Comparison of ENCODE assay signal across 9 cellular contexts in the genomic region with DNA sequence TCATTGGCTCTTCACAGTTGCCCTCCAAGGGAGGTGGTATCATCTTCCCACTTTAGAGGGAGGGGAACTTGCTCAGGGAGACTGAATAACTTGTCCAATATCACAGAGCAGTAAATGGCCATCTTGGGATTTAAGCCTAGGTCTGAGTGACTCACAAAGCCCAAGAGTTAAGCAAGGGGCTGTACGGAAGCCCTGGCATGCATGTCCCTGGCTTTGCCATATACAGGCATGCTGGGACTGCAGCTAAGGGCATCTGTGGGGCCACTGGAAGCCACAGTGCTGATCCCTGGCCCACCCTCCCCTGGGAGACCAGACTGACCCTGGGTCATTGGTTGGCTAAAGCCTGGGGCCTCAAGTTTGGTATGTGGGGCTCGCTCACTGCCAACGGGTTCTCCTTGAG. TPM values are rescaled to one million over a fixed set of nuclear protein-coding genes. Genes with fewer than 3 reads are reported as not detected.
A peak's percentile ranks its signal among the peaks of the same experiment; 100 is the strongest.
DNase-seq lines count a peak whose midpoint lies in the region; ATAC-seq and TF ChIP-seq lines count a peak whose summit lies in the region.
"Had no signal": no experiment of that assay in that cellular context is flagged by ENCODE, and none has a peak within 500 bp of the region (broad histone marks: within the 10 kb centered on the region; RNA-seq: fewer than 3 reads in every experiment).

No MANE protein-coding gene starts in this region.

- no peaks in the 10 kb centered on the region for H3K9me3 Mint-ChIP-seq in activated T-cell treated with anti-CD3 and anti-CD28 coated beads, Interleukin-2, amount 50 U/mL, for 72 hours
- H3K9me3 Mint-ChIP-seq in stimulated activated naive B cell treated with anti-CD40 and anti-IgM and Interleukin-4, amounts not matched to agents 10 μg/mL and 1 μg/mL and 100 μg/mL, for 72 hours: no peaks in the 10 kb centered on the region

- no peak for ATAC-seq in activated T-cell treated with anti-CD3 and anti-CD28 coated beads, Interleukin-2, amount 50 U/mL, for 72 hours (replicated peaks in 1 of 2)
- ATAC-seq in stimulated activated naive B cell treated with anti-CD40 and anti-IgM and Interleukin-4, amounts not matched to agents 10 μg/mL and 1 μg/mL and 100 μg/mL, for 72 hours (replicated peaks): no peak

- peak overlapping the region; percentile 95 for H3K27ac ChIP-seq in KOPT-K1 (ENCODE audit: low read depth, low read length, poor library complexity, severe bottlenecking)

- peaks cover 88% of the 10 kb centered on the region for H3K4me1 Mint-ChIP-seq in activated T-cell treated with anti-CD3 and anti-CD28 coated beads, Interleukin-2, amount 50 U/mL, for 72 hours (ENCODE audit: low read depth)
- peaks cover 64 to 95% of the 10 kb centered on the region in 2 donors for H3K4me1 Mint-ChIP-seq in stimulated activated naive B cell treated with anti-CD40 and anti-IgM and Interleukin-4, amounts not matched to agents 10 μg/mL and 1 μg/mL and 100 μg/mL, for 72 hours

- no peak for TF ChIP-seq CTCF in foreskin fibroblast (IDR thresholded peaks at IDR 0.05; ENCODE audit: low read depth, low read length)

- no peak for DNase-seq in activated T-cell treated with anti-CD3 and anti-CD28 coated beads, Interleukin-2, amount 50 U/mL, for 72 hours
- DNase-seq in foreskin fibroblast: peak; percentile 53 to 65
- DNase-seq in stimulated activated naive B cell treated with anti-CD40 and anti-IgM and Interleukin-4, amounts not matched to agents 10 μg/mL and 1 μg/mL and 100 μg/mL, for 72 hours: no peak
- no peak for DNase-seq in SIG-M5 treated with dmso at 0.1 percent for 504 hours (lab: John Stamatoyannopoulos, UW; ENCODE audit: unreplicated experiment)
- DNase-seq in C1 segment of cervical spinal cord (lab: John Stamatoyannopoulos, UW): no peak
- DNase-seq in NCI-H82 treated with DMSO at 0.1 percent for 48 hours (lab: John Stamatoyannopoulos, UW; ENCODE audit: unreplicated experiment): no peak
- no peak for DNase-seq in activated CD4-positive, CD25-positive, alpha-beta regulatory T cell treated with anti-CD3 and anti-CD28 coated beads, Interleukin-2, amount 50 U/mL, for 72 hours
- DNase-seq: NCI-H226 had no signal

- peak overlapping the region; percentile 87 to 95 for H3K4me3 Mint-ChIP-seq in activated T-cell treated with anti-CD3 and anti-CD28 coated beads, Interleukin-2, amount 50 U/mL, for 72 hours
- H3K4me3 Mint-ChIP-seq in stimulated activated naive B cell treated with anti-CD40 and anti-IgM and Interleukin-4, amounts not matched to agents 10 μg/mL and 1 μg/mL and 100 μg/mL, for 72 hours: no peak overlapping the region

- peaks cover 0 to 6% of the 10 kb centered on the region in 2 donors for H3K36me3 Mint-ChIP-seq in activated T-cell treated with anti-CD3 and anti-CD28 coated beads, Interleukin-2, amount 50 U/mL, for 72 hours (ENCODE audit: insufficient read depth in 2 of 2)
- H3K36me3 Mint-ChIP-seq in stimulated activated naive B cell treated with anti-CD40 and anti-IgM and Interleukin-4, amounts not matched to agents 10 μg/mL and 1 μg/mL and 100 μg/mL, for 72 hours: peaks cover 0 to 3% of the 10 kb centered on the region in 2 donors

- peak overlapping the region; percentile 93 for H3K27ac Mint-ChIP-seq in activated T-cell treated with anti-CD3 and anti-CD28 coated beads, Interleukin-2, amount 50 U/mL, for 72 hours
- peak overlapping the region; percentile 94 for H3K27ac Mint-ChIP-seq in stimulated activated naive B cell treated with anti-CD40 and anti-IgM and Interleukin-4, amounts not matched to agents 10 μg/mL and 1 μg/mL and 100 μg/mL, for 72 hours

- H3K36me3 ChIP-seq in KOPT-K1 (ENCODE audit: insufficient read depth, low read length): peaks cover 16% of the 10 kb centered on the region; the same call in 1 of the 2 replicates

- H3K9me3 ChIP-seq in KOPT-K1 (ENCODE audit: insufficient read depth, low read length, poor library complexity, severe bottlenecking): no peaks in the 10 kb centered on the region

- H3K27me3 Mint-ChIP-seq in activated T-cell treated with anti-CD3 and anti-CD28 coated beads, Interleukin-2, amount 50 U/mL, for 72 hours (ENCODE audit: low read depth): no peaks in the 10 kb centered on the region
- H3K27me3 Mint-ChIP-seq in stimulated activated naive B cell treated with anti-CD40 and anti-IgM and Interleukin-4, amounts not matched to agents 10 μg/mL and 1 μg/mL and 100 μg/mL, for 72 hours: no peaks in the 10 kb centered on the region

- H3K4me3 ChIP-seq in foreskin fibroblast (ENCODE audit: low read depth in 1 of 2, low read length in 2 of 2): no peak overlapping the region

RNA-seq across cellular contexts. Expression of a gene that starts 3.1 kb away (rescaled TPM):
- total RNA-seq in activated T-cell treated with anti-CD3 and anti-CD28 coated beads, Interleukin-2, amount 50 U/mL, for 72 hours: 10 to 100 TPM; 70.1 to 70.5 TPM

RNA-seq across cellular contexts. Expression of a gene that starts 50.7 kb away (rescaled TPM):
- under 1 TPM; 0.35 to 0.43 TPM for total RNA-seq in activated T-cell treated with anti-CD3 and anti-CD28 coated beads, Interleukin-2, amount 50 U/mL, for 72 hours

Comparison
In these comparisons a context has a peak if more than half of its experiments do, and no peak if none do; other contexts are left out.
1. DNase-seq: peak in foreskin fibroblast (2 of 2); none in activated T-cell treated with anti-CD3 and anti-CD28 coated beads, Interleukin-2, amount 50 U/mL, for 72 hours (0 of 2), stimulated activated naive B cell treated with anti-CD40 and anti-IgM and Interleukin-4, amounts not matched to agents 10 μg/mL and 1 μg/mL and 100 μg/mL, for 72 hours (single experiment), SIG-M5 treated with dmso at 0.1 percent for 504 hours (single experiment), C1 segment of cervical spinal cord (0 of 14), NCI-H82 treated with DMSO at 0.1 percent for 48 hours (single experiment) and activated CD4-positive, CD25-positive, alpha-beta regulatory T cell treated with anti-CD3 and anti-CD28 coated beads, Interleukin-2, amount 50 U/mL, for 72 hours (single experiment).
2. H3K4me3 Mint-ChIP-seq: peak in activated T-cell treated with anti-CD3 and anti-CD28 coated beads, Interleukin-2, amount 50 U/mL, for 72 hours (2 of 2); none in stimulated activated naive B cell treated with anti-CD40 and anti-IgM and Interleukin-4, amounts not matched to agents 10 μg/mL and 1 μg/mL and 100 μg/mL, for 72 hours (0 of 2).